ENCODE assay signal across 9 cellular contexts in the genomic region with DNA sequence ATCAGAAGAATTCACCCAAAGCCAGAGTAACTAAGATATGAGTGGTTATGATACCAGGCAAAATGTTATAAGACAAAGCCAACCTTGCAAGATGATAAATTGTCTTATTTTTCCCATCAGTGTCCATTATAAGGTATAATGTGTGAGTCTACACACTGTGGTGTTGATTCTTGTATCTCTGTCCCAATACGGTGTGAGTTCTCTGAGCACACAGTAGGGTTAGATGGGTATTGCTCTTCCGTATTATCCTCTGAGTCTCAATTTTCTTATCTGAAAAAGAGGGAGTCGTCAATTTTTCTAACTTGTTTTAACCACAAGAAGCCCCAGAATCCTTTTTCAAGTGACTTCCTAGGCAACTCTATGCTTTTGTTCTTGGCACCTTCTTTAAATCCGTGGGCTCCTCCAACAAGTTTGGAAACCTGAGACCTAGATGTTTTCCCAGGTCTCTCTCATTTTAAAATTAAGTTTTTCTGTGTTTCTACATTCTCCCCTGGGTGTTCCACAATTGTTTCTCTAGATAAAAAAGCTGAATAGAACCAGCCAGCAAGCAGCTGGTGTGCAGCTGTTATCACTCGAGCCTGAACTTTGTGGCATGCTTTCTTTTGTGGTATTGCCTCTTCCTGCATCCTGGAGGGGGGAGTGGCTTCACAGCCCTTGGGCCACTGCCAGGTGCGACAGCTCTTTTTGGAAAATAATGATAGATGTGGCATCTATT.
DNase-seq lines count a peak whose midpoint lies in the region; ATAC-seq, FAIRE-seq and TF ChIP-seq lines count a peak whose summit lies in the region.
"Had no signal": no experiment of that assay in that cellular context is flagged by ENCODE, and none has a peak within 500 bp of the region (broad histone marks: within the 10 kb centered on the region; RNA-seq: fewer than 3 reads in every experiment).

No MANE protein-coding gene starts in this region.

- DNase-seq in COR-L47 (lab: John Stamatoyannopoulos, UW) (peak; percentile 87), SHP77 (lab: John Stamatoyannopoulos, UW) (peak; percentile 48 to 59), endodermal cell (peak; percentile 20), nucleus accumbens (lab: John Stamatoyannopoulos, UW) (no peak), D721Med (ENCODE audit: insufficient read length, low spot score) (no peak)

- H3K27me3 Mint-ChIP-seq in endodermal cell (ENCODE audit: insufficient read depth), result no peaks in the 10 kb centered on the region
- no peaks in the 10 kb centered on the region for H3K27me3 Mint-ChIP-seq in stimulated activated memory B cell treated with anti-CD40 and anti-IgM and Interleukin-4, amounts not matched to agents 10 μg/mL and 1 μg/mL and 100 μg/mL, for 72 hours

- 86 to 90% methylated on average over 3 to 6 of the region's 6 CpGs for WGBS in endodermal cell (ENCODE audit: insufficient coverage in 1 of 2, insufficient read length in 1 of 2), 2 experiments

- no peak overlapping the region for H3K4me3 Mint-ChIP-seq in endodermal cell
- H3K4me3 Mint-ChIP-seq in stimulated activated memory B cell treated with anti-CD40 and anti-IgM and Interleukin-4, amounts not matched to agents 10 μg/mL and 1 μg/mL and 100 μg/mL, for 72 hours, result no peak overlapping the region

- no peaks in the 10 kb centered on the region for H3K9me3 ChIP-seq in endodermal cell (ENCODE audit: control insufficient read depth, low read length)

- H3K36me3 Mint-ChIP-seq in endodermal cell (ENCODE audit: low read depth), result peaks cover 5% of the 10 kb centered on the region
- peaks cover 3% of the 10 kb centered on the region for H3K36me3 Mint-ChIP-seq in stimulated activated memory B cell treated with anti-CD40 and anti-IgM and Interleukin-4, amounts not matched to agents 10 μg/mL and 1 μg/mL and 100 μg/mL, for 72 hours

- no peaks in the 10 kb centered on the region for H3K9me3 Mint-ChIP-seq in endodermal cell
- H3K9me3 Mint-ChIP-seq in stimulated activated memory B cell treated with anti-CD40 and anti-IgM and Interleukin-4, amounts not matched to agents 10 μg/mL and 1 μg/mL and 100 μg/mL, for 72 hours, result no peaks in the 10 kb centered on the region

- no peaks in the 10 kb centered on the region for H3K36me3 ChIP-seq in endodermal cell (ENCODE audit: control insufficient read depth, insufficient read depth, low read length)

- H3K9ac ChIP-seq in endodermal cell (ENCODE audit: extremely low read depth, low read length, poor library complexity, severe bottlenecking), result no peak overlapping the region

- ATAC-seq in GM19468 (IDR thresholded peaks at IDR 0.05; ENCODE audit: extremely low read depth, unreplicated experiment) (peak; percentile 85), HG03469 (IDR thresholded peaks at IDR 0.05; ENCODE audit: unreplicated experiment) (peak; percentile 65)
- no peak for ATAC-seq in stimulated activated memory B cell treated with anti-CD40 and anti-IgM and Interleukin-4, amounts not matched to agents 10 μg/mL and 1 μg/mL and 100 μg/mL, for 72 hours

- no peak overlapping the region for H3K4me3 ChIP-seq in endodermal cell (ENCODE audit: low read length)

- H3K27me3 ChIP-seq in endodermal cell (ENCODE audit: control insufficient read depth, insufficient read depth, low read length, poor library complexity, severe bottlenecking), result no peaks in the 10 kb centered on the region

- no peak for FAIRE-seq in D721Med (lab: Jason Lieb, UNC)

- H3K4me1 Mint-ChIP-seq in endodermal cell, result no peaks in the 10 kb centered on the region
- H3K4me1 Mint-ChIP-seq in stimulated activated memory B cell treated with anti-CD40 and anti-IgM and Interleukin-4, amounts not matched to agents 10 μg/mL and 1 μg/mL and 100 μg/mL, for 72 hours, result peaks cover 15% of the 10 kb centered on the region

- TF ChIP-seq CTCF in endodermal cell (conservative IDR thresholded peaks at IDR 0.05) (no peak), D721Med (IDR thresholded peaks at IDR 0.05; ENCODE audit: insufficient read depth, missing control alignments) (no peak)

- no peak overlapping the region for H3K27ac ChIP-seq in endodermal cell (ENCODE audit: low read depth, low read length)
- H3K27ac ChIP-seq: epithelial cell of prostate had no signal

- no peak overlapping the region for H3K27ac Mint-ChIP-seq in endodermal cell
- H3K27ac Mint-ChIP-seq in stimulated activated memory B cell treated with anti-CD40 and anti-IgM and Interleukin-4, amounts not matched to agents 10 μg/mL and 1 μg/mL and 100 μg/mL, for 72 hours, result peak overlapping the region; percentile 68

- no peaks in the 10 kb centered on the region for H3K4me1 ChIP-seq in endodermal cell (ENCODE audit: control insufficient read depth, insufficient read depth, low read length)

Comparison
In these comparisons a context has a peak if more than half of its experiments do, and no peak if none do; other contexts are left out.
1. DNase-seq: peak in COR-L47 (single experiment), SHP77 (2 of 2) and endodermal cell (single experiment); none in nucleus accumbens (0 of 56) and D721Med (single experiment).